ENCODE assay signal across 8 cellular contexts in the genomic region with DNA sequence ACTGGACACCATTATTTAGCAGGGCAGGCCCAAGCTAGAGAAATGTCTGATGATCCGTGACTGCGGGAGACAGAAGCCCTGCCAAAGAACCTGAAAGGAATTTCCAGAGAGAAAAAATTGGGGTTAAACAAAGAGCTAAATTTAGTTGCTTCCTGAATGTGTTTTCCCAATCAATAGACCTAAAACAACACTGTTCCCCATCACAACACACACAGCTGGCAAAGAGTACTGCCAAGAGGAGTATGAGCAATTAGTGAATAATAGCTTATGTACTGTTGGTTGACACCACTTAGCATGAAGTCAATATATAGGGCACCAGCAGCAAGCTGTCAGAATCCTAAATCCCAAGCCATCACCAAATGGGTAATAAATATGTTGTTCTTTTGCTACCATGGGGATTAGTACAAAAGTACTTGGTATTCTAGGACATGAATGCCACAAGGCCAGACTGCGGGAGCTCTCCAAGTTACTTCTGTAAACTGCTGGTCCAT. TPM values are rescaled to one million over a fixed set of nuclear protein-coding genes. Genes with fewer than 3 reads are reported as not detected.
DNase-seq lines count a peak whose midpoint lies in the region; ATAC-seq and TF ChIP-seq lines count a peak whose summit lies in the region.

No MANE protein-coding gene starts in this region.

- H3K36me3 ChIP-seq in mammary epithelial cell (ENCODE audit: insufficient read depth, low read length) (peaks cover 3% of the 10 kb centered on the region), BE2C (peaks cover 11% of the 10 kb centered on the region)

- intact Hi-C loops in mammary epithelial cell (cut with micrococcal nuclease): no loop called here

- H4K20me1 ChIP-seq in mammary epithelial cell (ENCODE audit: insufficient read depth, low read length): no peaks in the 10 kb centered on the region

- H3K4me1 ChIP-seq in mammary epithelial cell (ENCODE audit: insufficient read depth, low read length) (peaks cover 6% of the 10 kb centered on the region), BE2C (peaks cover 18% of the 10 kb centered on the region)

- no peak overlapping the region for H3K4me3 ChIP-seq in mammary epithelial cell (replicated peaks in 1 of 3; ENCODE audit: insufficient read depth in 1 of 3, low read depth in 2 of 3, low read length in 3 of 3)
- H3K4me3 ChIP-seq in BE2C (ENCODE audit: low read depth, low read length): no peak overlapping the region

- H3K4me2 ChIP-seq in mammary epithelial cell (ENCODE audit: insufficient read depth, low read depth, low read length): no peak overlapping the region

- H3K9me3 ChIP-seq in mammary epithelial cell (replicated peaks; ENCODE audit: insufficient read depth, low read length): no peaks in the 10 kb centered on the region
- no peaks in the 10 kb centered on the region for H3K9me3 ChIP-seq in BE2C

- CTCF ChIA-PET in mammary epithelial cell (lab: Charles Lee; ENCODE audit: low non-redundant PET): interaction anchor here (0.6 kb wide), 1 partner anchor 277 kb away, joined by 7 read pairs; no protein-coding TSS in a partner anchor

- no TSS peak for BruUV-seq in mammary epithelial cell (replicated peaks; lab: Mats Ljungman, UMichigan)

- H3K9ac ChIP-seq in mammary epithelial cell (ENCODE audit: insufficient read depth, low read length): no peak overlapping the region

- dilution Hi-C loops in mammary epithelial cell (cut with HindIII; ENCODE audit: low sequenced_read_pairs): no loop called here

- 100% methylated on average over 3 of the region's 3 CpGs for WGBS in mammary epithelial cell (ENCODE audit: low coverage, missing lambda C conversion rate)

- in situ Hi-C loops in mammary epithelial cell (cut with MboI; ENCODE audit: low sequenced_read_pairs in 2 of 2): no loop called here

- no peak for ATAC-seq in HG03342 (IDR thresholded peaks at IDR 0.05; ENCODE audit: unreplicated experiment)
- no peak for ATAC-seq in GM21717 (IDR thresholded peaks at IDR 0.05; ENCODE audit: unreplicated experiment)

- no peak overlapping the region for H3K27ac ChIP-seq in mammary epithelial cell (ENCODE audit: insufficient read depth, low read depth, low read length)
- peak overlapping the region; percentile 66 for H3K27ac ChIP-seq in layer of hippocampus (ENCODE audit: low read depth, low read length)

- peaks cover 7% of the 10 kb centered on the region for H3K79me2 ChIP-seq in mammary epithelial cell (ENCODE audit: insufficient read depth, low read length)

- no peaks in the 10 kb centered on the region for H3K27me3 ChIP-seq in mammary epithelial cell (ENCODE audit: insufficient read depth, low read length)
- no peaks in the 10 kb centered on the region for H3K27me3 ChIP-seq in layer of hippocampus (ENCODE audit: control insufficient read depth, insufficient read depth, low read length)
- no peaks in the 10 kb centered on the region for H3K27me3 ChIP-seq in BE2C

- DNase-seq in Ammon's horn (ENCODE audit: low spot score) (peak; percentile 61), NCI-H146 (lab: John Stamatoyannopoulos, UW) (peak; percentile 91), mammary epithelial cell (peak; percentile 16), GM03348 (ENCODE audit: low spot score) (no peak), BE2C (no peak)

- TF ChIP-seq CTCF in mammary epithelial cell (conservative IDR thresholded peaks at IDR 0.05 in 1 of 2, IDR thresholded peaks at IDR 0.05 in 1 of 2; ENCODE audit: extremely low read depth in 1 of 2, insufficient read depth in 1 of 2, low read depth in 1 of 2, low read length in 2 of 2) (no peak), BE2C (IDR thresholded peaks at IDR 0.05; ENCODE audit: low read depth, low read length) (no peak)

- H2AFZ ChIP-seq in mammary epithelial cell (ENCODE audit: low read depth, low read length): no peak overlapping the region

RNA-seq across cellular contexts. Expression of gene CLK3, which starts 35.7 kb away (rescaled TPM):
- 10 to 100 TPM; 52.7 to 58.7 TPM for total RNA-seq in mammary epithelial cell
- polyA plus RNA-seq in mammary epithelial cell: 66.0 TPM
- 155 TPM for polyA minus RNA-seq in mammary epithelial cell
- 127 TPM for polyA plus RNA-seq in BE2C (2012; ENCODE audit: insufficient read depth, insufficient read length, low read depth)

RNA-seq across cellular contexts. Expression of gene EDC3, which starts 44.5 kb away (rescaled TPM):
- total RNA-seq in mammary epithelial cell: 10 to 100 TPM; 10.2 to 37.0 TPM
- polyA plus RNA-seq in mammary epithelial cell: 27.3 TPM
- 31.1 TPM for polyA minus RNA-seq in mammary epithelial cell
- 65.7 TPM for polyA plus RNA-seq in BE2C (2012; ENCODE audit: insufficient read depth, insufficient read length, low read depth)

Comparison
In these comparisons a context has a peak if more than half of its experiments do, and no peak if none do; other contexts are left out.
1. DNase-seq: peak in Ammon's horn (single experiment), NCI-H146 (single experiment) and mammary epithelial cell (single experiment); none in GM03348 (single experiment) and BE2C (single experiment).